In the genomic region with DNA sequence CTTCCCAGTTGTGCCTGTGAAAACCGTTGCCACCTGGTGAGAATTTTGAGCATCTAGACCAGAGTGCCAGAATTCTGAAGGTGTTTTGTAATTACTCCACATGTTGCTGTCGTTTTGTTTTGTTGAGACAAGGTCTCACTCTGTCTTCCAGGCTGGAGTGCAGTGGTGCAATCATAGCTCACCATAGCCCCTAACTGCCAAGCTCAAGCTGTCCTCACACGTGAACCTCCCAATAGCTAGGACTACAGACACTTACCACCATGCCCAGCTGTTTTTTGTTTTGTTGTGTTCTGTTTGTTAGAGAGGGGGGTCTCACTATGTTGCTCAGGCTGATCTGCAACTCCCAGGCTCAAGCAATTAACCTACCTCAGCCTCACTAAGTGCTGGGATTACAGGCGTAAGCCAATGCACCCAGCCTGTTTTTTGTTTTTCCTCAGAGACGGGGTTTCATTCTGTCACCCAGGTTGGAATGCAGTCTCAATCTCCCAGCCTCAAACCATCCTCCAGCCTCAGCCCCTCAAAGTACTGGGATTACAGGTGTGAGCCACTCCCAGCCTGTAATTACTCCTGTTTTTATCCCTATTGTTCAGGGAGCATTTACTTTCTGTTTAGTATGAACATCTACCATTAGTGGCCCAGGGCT, we compare ENCODE assay signal across 1 cellular context.
TF ChIP-seq lines count a peak whose summit lies in the region.

No MANE protein-coding gene starts in this region.

TF ChIP-seq in H1, 55 proteins besides CTCF, POLR2A, EP300 and RAD21 (continued from another document):
- TF ChIP-seq, protein P1, sequence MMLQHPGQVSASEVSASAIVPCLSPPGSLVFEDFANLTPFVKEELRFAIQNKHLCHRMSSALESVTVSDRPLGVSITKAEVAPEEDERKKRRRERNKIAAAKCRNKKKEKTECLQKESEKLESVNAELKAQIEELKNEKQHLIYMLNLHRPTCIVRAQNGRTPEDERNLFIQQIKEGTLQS (IDR thresholded peaks at IDR 0.05; ENCODE audit: insufficient read depth, low read depth, low read length), result no peak
- TF ChIP-seq, protein P2, sequence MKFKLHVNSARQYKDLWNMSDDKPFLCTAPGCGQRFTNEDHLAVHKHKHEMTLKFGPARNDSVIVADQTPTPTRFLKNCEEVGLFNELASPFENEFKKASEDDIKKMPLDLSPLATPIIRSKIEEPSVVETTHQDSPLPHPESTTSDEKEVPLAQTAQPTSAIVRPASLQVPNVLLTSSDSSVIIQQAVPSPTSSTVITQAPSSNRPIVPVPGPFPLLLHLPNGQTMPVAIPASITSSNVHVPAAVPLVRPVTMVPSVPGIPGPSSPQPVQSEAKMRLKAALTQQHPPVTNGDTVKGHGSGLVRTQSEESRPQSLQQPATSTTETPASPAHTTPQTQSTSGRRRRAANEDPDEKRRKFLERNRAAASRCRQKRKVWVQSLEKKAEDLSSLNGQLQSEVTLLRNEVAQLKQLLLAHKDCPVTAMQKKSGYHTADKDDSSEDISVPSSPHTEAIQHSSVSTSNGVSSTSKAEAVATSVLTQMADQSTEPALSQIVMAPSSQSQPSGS (IDR thresholded peaks at IDR 0.05; ENCODE audit: low read length), result no peak
- TF ChIP-seq KDM5A (IDR thresholded peaks at IDR 0.05; ENCODE audit: low read length) (no peak), CREB1 (IDR thresholded peaks at IDR 0.05) (no peak), TCF12 (IDR thresholded peaks at IDR 0.05; ENCODE audit: low read depth, low read length) (no peak), RNF2 (IDR thresholded peaks at IDR 0.05; ENCODE audit: borderline replicate concordance, low read depth, low read length, missing control alignments, poor library complexity, severe bottlenecking) (no peak), GABPA (IDR thresholded peaks at IDR 0.05; ENCODE audit: borderline replicate concordance, insufficient read depth, low read length) (no peak)
